8 cellular contexts compared by ENCODE assay signal in the genomic region with DNA sequence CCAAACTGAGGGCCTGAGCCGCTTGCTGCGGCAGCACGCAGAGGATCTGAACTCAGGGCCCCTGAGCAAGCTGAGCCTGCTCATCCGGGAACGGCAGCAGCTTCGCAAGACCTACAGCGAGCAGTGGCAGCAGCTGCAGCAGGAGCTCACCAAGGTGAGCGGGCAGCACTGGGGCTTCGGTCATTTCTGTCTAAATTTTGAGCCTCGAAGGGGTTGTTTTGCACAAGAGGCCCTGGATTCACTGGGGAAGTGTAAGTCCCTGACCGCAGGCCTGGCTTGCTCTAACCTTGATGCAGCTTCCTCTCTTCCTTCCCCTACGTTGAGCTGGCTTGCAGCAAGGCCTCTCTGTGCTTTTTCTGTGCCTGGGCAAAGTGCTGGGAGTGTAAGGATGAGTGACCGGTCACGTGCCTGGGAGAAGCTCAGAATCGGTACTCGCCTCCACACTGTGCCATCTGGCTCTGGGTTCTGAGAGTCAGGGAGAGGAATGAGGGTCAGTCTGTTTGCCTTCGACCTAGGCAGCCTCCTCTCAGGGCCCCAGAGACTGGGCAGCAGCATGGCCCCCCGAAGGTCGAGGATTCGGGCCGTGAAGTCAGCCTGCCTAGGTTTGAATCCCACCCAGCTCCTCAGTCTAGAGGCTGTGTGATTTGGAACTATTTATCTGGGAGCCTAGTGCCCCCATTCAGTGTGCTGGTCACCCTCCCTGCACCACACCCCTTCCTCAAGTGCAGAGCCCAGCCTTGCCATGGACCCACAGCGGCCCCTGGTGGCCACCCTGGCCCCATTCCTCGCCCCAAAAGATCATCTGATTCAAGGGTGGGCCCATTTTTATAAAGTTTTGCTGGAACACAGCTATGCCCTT. TPM values are rescaled to one million over a fixed set of nuclear protein-coding genes. Genes with fewer than 3 reads are reported as not detected.
DNase-seq lines count a peak whose midpoint lies in the region; ATAC-seq and TF ChIP-seq lines count a peak whose summit lies in the region.

No MANE protein-coding gene starts in this region.

- 62% methylated on average over 23 of the region's 23 CpGs for WGBS in prostate gland

- H3K4me2 ChIP-seq in SU-DHL-6 (ENCODE audit: low read depth, low read length, poor library complexity, severe bottlenecking) = no peak overlapping the region

- H3K36me3 Mint-ChIP-seq in activated naive CD8-positive, alpha-beta T cell treated with anti-CD3 and anti-CD28 coated beads for 36 hours = peaks cover 3% of the 10 kb centered on the region

- H3K27me3 ChIP-seq in SU-DHL-6 (ENCODE audit: low read length) = no peaks in the 10 kb centered on the region
- H3K27me3 ChIP-seq in prostate gland (replicated peaks; ENCODE audit: insufficient read depth) = no peaks in the 10 kb centered on the region
- H3K27me3 ChIP-seq in vagina = no peaks in the 10 kb centered on the region

- intact Hi-C loops in Right ventricle myocardium superior (cut with DNase I) = loop anchor here (2.0 kb wide), 1 partner anchor 237 kb away; no protein-coding TSS in a partner anchor
- intact Hi-C loops in prostate gland (cut with DNase I) = loop anchor here (2.0 to 10.0 kb wide), 2 partner anchors 235 to 571 kb away; no protein-coding TSS in a partner anchor
- intact Hi-C loops in vagina (cut with DNase I) = loop anchor here (2.0 to 10.0 kb wide), 2 partner anchors 171 to 237 kb away; partner anchors contain the start of gene BLM

- no peaks in the 10 kb centered on the region for H4K20me1 ChIP-seq in SU-DHL-6 (ENCODE audit: low read depth, low read length)

- H3F3A ChIP-seq in SU-DHL-6 (ENCODE audit: insufficient read depth) = no peaks in the 10 kb centered on the region

- DNase-seq in NCI-H510A treated with DMSO at 0.1 percent for 48 hours (lab: John Stamatoyannopoulos, UW) (peak; percentile 57), NCI-H510A (lab: John Stamatoyannopoulos, UW) (no peak), HUDEP-2 (lab: John Stamatoyannopoulos, UW; ENCODE audit: unreplicated experiment in 76 of 76) (peak in 70 of 76 experiments; percentile 6 to 85 (median 63)), Right ventricle myocardium superior (peak; percentile 88), prostate gland (ENCODE audit: low spot score) (peak; percentile 59), vagina (ENCODE audit: extremely low spot score in 2 of 2) (no peak)
- peak; percentile 78 for DNase-seq in activated naive CD8-positive, alpha-beta T cell treated with anti-CD3 and anti-CD28 coated beads for 36 hours

- H3K4me3 Mint-ChIP-seq in activated naive CD8-positive, alpha-beta T cell treated with anti-CD3 and anti-CD28 coated beads for 36 hours = no peak overlapping the region

- no peak overlapping the region for H3K9ac ChIP-seq in SU-DHL-6 (ENCODE audit: low read length)

- peak; percentile 94 for TF ChIP-seq CTCF in SU-DHL-6 (IDR thresholded peaks at IDR 0.05; ENCODE audit: insufficient read depth, low read length, poor library complexity, severe bottlenecking)
- TF ChIP-seq CTCF in prostate gland (IDR thresholded peaks at IDR 0.05) = peak; percentile 93 to 97 (median 96)
- TF ChIP-seq CTCF in vagina (IDR thresholded peaks at IDR 0.05) = peak; percentile 92 to 98 (median 98)

- peaks cover 4% of the 10 kb centered on the region for H3K27me3 Mint-ChIP-seq in activated naive CD8-positive, alpha-beta T cell treated with anti-CD3 and anti-CD28 coated beads for 36 hours

- TF ChIP-seq POLR2A in prostate gland (IDR thresholded peaks at IDR 0.05) (no peak), vagina (IDR thresholded peaks at IDR 0.05) (no peak)

- H3K4me3 ChIP-seq in SU-DHL-6 (ENCODE audit: insufficient read depth, low read length, poor library complexity, severe bottlenecking) (no peak overlapping the region), prostate gland (peak overlapping the region in 1 of 2 donors; percentile 41), vagina (peak overlapping the region; percentile 57 to 72)

- no peak overlapping the region for H2AFZ ChIP-seq in SU-DHL-6 (ENCODE audit: low read depth, low read length, severe bottlenecking)

- H3K4me1 ChIP-seq in prostate gland (replicated peaks) = peaks cover 6% of the 10 kb centered on the region
- peaks cover 36% of the 10 kb centered on the region for H3K4me1 ChIP-seq in vagina

- H3K9me2 ChIP-seq in SU-DHL-6 (replicated peaks; ENCODE audit: insufficient read depth, low read length) = no peaks in the 10 kb centered on the region

- no peaks in the 10 kb centered on the region for H3K9me3 ChIP-seq in SU-DHL-6 (ENCODE audit: insufficient read depth, low read length)
- H3K9me3 ChIP-seq in prostate gland = no peaks in the 10 kb centered on the region
- no peaks in the 10 kb centered on the region for H3K9me3 ChIP-seq in vagina

- H3K9me3 Mint-ChIP-seq in activated naive CD8-positive, alpha-beta T cell treated with anti-CD3 and anti-CD28 coated beads for 36 hours = no peaks in the 10 kb centered on the region

- H3K36me3 ChIP-seq in SU-DHL-6 (ENCODE audit: low read length) = no peaks in the 10 kb centered on the region
- peaks cover 4 to 13% of the 10 kb centered on the region in 2 donors for H3K36me3 ChIP-seq in prostate gland
- peaks cover 0 to 32% of the 10 kb centered on the region in 2 donors for H3K36me3 ChIP-seq in vagina

- H3K27ac Mint-ChIP-seq in activated naive CD8-positive, alpha-beta T cell treated with anti-CD3 and anti-CD28 coated beads for 36 hours = no peak overlapping the region

- peak; percentile 71 for ATAC-seq in Right ventricle myocardium superior (ENCODE audit: poor library complexity)

- no peaks in the 10 kb centered on the region for H3K79me2 ChIP-seq in SU-DHL-6 (ENCODE audit: insufficient read depth, low read length)

- peaks cover 8% of the 10 kb centered on the region for H3K4me1 Mint-ChIP-seq in activated naive CD8-positive, alpha-beta T cell treated with anti-CD3 and anti-CD28 coated beads for 36 hours

- H3K27ac ChIP-seq in SU-DHL-6 (ENCODE audit: low read depth, low read length) (no peak overlapping the region), prostate gland (peak overlapping the region; percentile 78 to 86), vagina (peak overlapping the region; percentile 97)

RNA-seq across cellular contexts. Expression of gene FES, which starts 1.4 kb away (rescaled TPM):
- 1 to 10 TPM; 2.1 to 2.5 TPM for total RNA-seq in activated naive CD8-positive, alpha-beta T cell treated with anti-CD3 and anti-CD28 coated beads for 36 hours
- total RNA-seq in Right ventricle myocardium superior (17.1 TPM), prostate gland (10 to 100 TPM; 22.8 to 33.9 TPM), vagina (47.4 TPM)

RNA-seq across cellular contexts. Expression of gene FURIN, which starts 17.3 kb away (rescaled TPM):
- total RNA-seq in activated naive CD8-positive, alpha-beta T cell treated with anti-CD3 and anti-CD28 coated beads for 36 hours = 10 to 100 TPM; 76.9 to 83.7 TPM
- total RNA-seq in Right ventricle myocardium superior = 45.0 TPM
- 100 to 1,000 TPM in 1 of 2 donors, 10 to 100 TPM in 1; 92.8 to 154 TPM for total RNA-seq in prostate gland
- total RNA-seq in vagina = 47.6 TPM

RNA-seq across cellular contexts. Expression of gene MAN2A2, which starts 17.4 kb away (rescaled TPM):
- total RNA-seq in activated naive CD8-positive, alpha-beta T cell treated with anti-CD3 and anti-CD28 coated beads for 36 hours = 10 to 100 TPM; 69.1 to 74.1 TPM
- total RNA-seq in Right ventricle myocardium superior (130 TPM), prostate gland (100 to 1,000 TPM in 1 of 2 donors, 10 to 100 TPM in 1; 46.6 to 113 TPM), vagina (46.7 TPM)

RNA-seq across cellular contexts. Expression of gene HDDC3, which starts 46.7 kb away (rescaled TPM):
- total RNA-seq in activated naive CD8-positive, alpha-beta T cell treated with anti-CD3 and anti-CD28 coated beads for 36 hours = 10 to 100 TPM; 38.4 to 44.3 TPM
- total RNA-seq in Right ventricle myocardium superior (15.5 TPM), prostate gland (10 to 100 TPM; 16.2 to 30.6 TPM), vagina (7.9 TPM)

RNA-seq across cellular contexts. Expression of gene UNC45A, which starts 49.4 kb away (rescaled TPM):
- 10 to 100 TPM; 62.7 to 65.5 TPM for total RNA-seq in activated naive CD8-positive, alpha-beta T cell treated with anti-CD3 and anti-CD28 coated beads for 36 hours
- total RNA-seq in Right ventricle myocardium superior (26.5 TPM), prostate gland (10 to 100 TPM; 52.2 to 70.1 TPM), vagina (62.1 TPM)

Comparison
In these comparisons a context has a peak if more than half of its experiments do, and no peak if none do; other contexts are left out.
1. DNase-seq: peak in NCI-H510A treated with DMSO at 0.1 percent for 48 hours (single experiment), HUDEP-2 (70 of 76), activated naive CD8-positive, alpha-beta T cell treated with anti-CD3 and anti-CD28 coated beads for 36 hours (single experiment), Right ventricle myocardium superior (single experiment) and prostate gland (single experiment); none in NCI-H510A (single experiment) and vagina (0 of 2).
2. Peak in every context shown above with its lines, with median percentiles within 50 percentile points of each other: CTCF ChIP-seq.